Comparison of ENCODE assay signal across 9 cellular contexts in the genomic region with DNA sequence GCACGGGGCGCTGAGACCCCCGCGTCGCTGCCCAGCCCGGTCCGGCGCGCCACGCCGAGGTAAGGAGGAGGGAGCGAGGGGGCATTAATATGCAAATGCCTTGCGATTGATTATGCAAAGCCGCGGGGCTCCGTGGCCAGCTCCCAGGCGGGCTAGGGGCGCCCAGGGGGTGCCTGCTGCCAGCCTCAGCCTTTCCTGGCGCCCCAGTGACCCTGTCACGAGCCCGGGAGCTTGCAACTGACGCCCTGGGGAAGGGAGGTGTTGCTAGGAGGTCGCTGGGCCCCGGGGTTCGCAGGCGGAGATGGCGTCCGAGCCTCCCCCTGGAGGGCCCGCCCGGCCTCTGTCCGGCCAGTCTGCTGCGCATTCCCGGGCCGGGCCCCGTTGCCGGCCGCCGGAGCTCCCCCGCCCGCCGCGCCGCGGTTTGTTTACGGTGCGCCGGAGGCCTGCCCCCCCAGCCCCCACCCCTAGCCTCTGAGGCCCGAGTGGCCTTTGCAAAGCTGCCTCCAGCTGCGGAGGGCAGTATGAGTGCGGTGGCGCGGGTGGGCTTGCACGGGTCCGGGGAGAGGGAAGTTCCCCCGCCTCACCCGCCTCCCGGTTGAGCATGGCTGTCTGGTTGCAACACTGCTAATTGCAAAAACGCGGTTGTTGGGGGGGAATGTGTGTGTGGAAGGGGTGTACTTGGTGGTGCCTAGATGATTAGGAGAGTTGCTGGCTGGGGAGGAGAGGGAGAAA. TPM values are rescaled to one million over a fixed set of nuclear protein-coding genes. Genes with fewer than 3 reads are reported as not detected.
DNase-seq lines count a peak whose midpoint lies in the region; ATAC-seq and TF ChIP-seq lines count a peak whose summit lies in the region.
"Had no signal": no experiment of that assay in that cellular context is flagged by ENCODE, and none has a peak within 500 bp of the region (broad histone marks: within the 10 kb centered on the region; RNA-seq: fewer than 3 reads in every experiment).

No MANE protein-coding gene starts in this region.

- H3K27me3 ChIP-seq in tibial artery: no peaks in the 10 kb centered on the region

- H3K9me3 ChIP-seq in tibial artery: no peaks in the 10 kb centered on the region

- DNase-seq in activated CD4-positive, CD25-positive, alpha-beta regulatory T cell treated with anti-CD3 and anti-CD28 coated beads, Interleukin-2, amount 50 U/mL, for 72 hours: no peak
- DNase-seq in SKM-1 (lab: John Stamatoyannopoulos, UW; ENCODE audit: unreplicated experiment): peak; percentile 48
- peak; percentile 49 for DNase-seq in dermis blood vessel endothelial cell
- peak; percentile 27 for DNase-seq in medulla oblongata (ENCODE audit: extremely low spot score)
- peak; percentile 77 to 83 for DNase-seq in tibial artery
- DNase-seq in LoVo (ENCODE audit: low spot score): no peak

- peak; percentile 25 to 33 for ATAC-seq in activated CD4-positive, CD25-positive, alpha-beta regulatory T cell treated with anti-CD3 and anti-CD28 coated beads, Interleukin-2, amount 50 U/mL, for 24 hours
- ATAC-seq in HG03280 (IDR thresholded peaks at IDR 0.05; ENCODE audit: unreplicated experiment): peak; percentile 56

- no peak for TF ChIP-seq CTCF in tibial artery (IDR thresholded peaks at IDR 0.05)

- H3K36me3 ChIP-seq in tibial artery: no peaks in the 10 kb centered on the region

- H3K4me1 ChIP-seq in tibial artery: peaks cover 0 to 57% (median 46%) of the 10 kb centered on the region in 4 donors

- H3K27ac ChIP-seq in tibial artery: peak overlapping the region; percentile 93 to 94
- H3K27ac ChIP-seq: epithelial cell of prostate had no signal

- peak overlapping the region; percentile 76 to 86 for H3K4me3 ChIP-seq in tibial artery

- intact Hi-C loops in tibial artery (cut with DNase I; ENCODE audit: low total_unique reads): loop anchor here (5.0 kb wide), 1 partner anchor 49 kb away; no protein-coding TSS in a partner anchor

RNA-seq across cellular contexts. Expression of gene THRA, which starts 0.4 kb away (rescaled TPM):
- total RNA-seq in dermis blood vessel endothelial cell: 32.5 and 58.2 TPM in 2 replicates

RNA-seq across cellular contexts. Expression of gene MED24, which starts 9.0 kb away (rescaled TPM):
- total RNA-seq in dermis blood vessel endothelial cell: 52.2 and 77.4 TPM in 2 replicates

RNA-seq across cellular contexts. Expression of gene NR1D1, which starts 37.2 kb away (rescaled TPM):
- total RNA-seq in dermis blood vessel endothelial cell: 1.7 and 2.3 TPM in 2 replicates

RNA-seq across cellular contexts. Expression of gene CSF3, which starts 48.0 kb away (rescaled TPM):
- total RNA-seq in dermis blood vessel endothelial cell: 0.17 and 2.4 TPM in 2 replicates

RNA-seq across cellular contexts. Expression of gene MSL1, which starts 58.6 kb away (rescaled TPM):
- 50.2 and 54.1 TPM in 2 replicates for total RNA-seq in dermis blood vessel endothelial cell

Comparison
In these comparisons a context has a peak if more than half of its experiments do, and no peak if none do; other contexts are left out.
1. DNase-seq: peak in SKM-1 (single experiment), dermis blood vessel endothelial cell (single experiment), medulla oblongata (single experiment) and tibial artery (2 of 2); none in activated CD4-positive, CD25-positive, alpha-beta regulatory T cell treated with anti-CD3 and anti-CD28 coated beads, Interleukin-2, amount 50 U/mL, for 72 hours (single experiment) and LoVo (single experiment).